ENCODE assay signal across 1 cellular context in genomic region chr20:20184149-20184548, GRCh38.
TF ChIP-seq lines count a peak whose summit lies in the region.

No MANE protein-coding gene starts in this region.

TF ChIP-seq in WTC11, 78 proteins besides CTCF, POLR2A, EP300 and RAD21 (continued from another document):
- TF ChIP-seq AFF4 (CRISPR knock-in tag; IDR thresholded peaks at IDR 0.05; ENCODE audit: borderline replicate concordance) (no peak), ZMAT4 (CRISPR knock-in tag; IDR thresholded peaks at IDR 0.05) (no peak), AR (CRISPR knock-in tag; IDR thresholded peaks at IDR 0.05) (no peak), MYBL2 (CRISPR knock-in tag; IDR thresholded peaks at IDR 0.05) (no peak), GTF2I (CRISPR knock-in tag; conservative IDR thresholded peaks at IDR 0.05) (no peak)
- TF ChIP-seq, protein P1, sequence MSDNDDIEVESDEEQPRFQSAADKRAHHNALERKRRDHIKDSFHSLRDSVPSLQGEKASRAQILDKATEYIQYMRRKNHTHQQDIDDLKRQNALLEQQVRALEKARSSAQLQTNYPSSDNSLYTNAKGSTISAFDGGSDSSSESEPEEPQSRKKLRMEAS (CRISPR knock-in tag; IDR thresholded peaks at IDR 0.05): no peak
TF ChIP-seq in WTC11: peak in this region for 0.
